18 cellular contexts compared by ENCODE assay signal in genomic region chr15:78778422-78778821, GRCh38. TPM values are rescaled to one million over a fixed set of nuclear protein-coding genes. Genes with fewer than 3 reads are reported as not detected.
"Had no signal": no experiment of that assay in that cellular context is flagged by ENCODE, and none has a peak within 500 bp of the region (broad histone marks: within the 10 kb centered on the region; RNA-seq: fewer than 3 reads in every experiment).

No MANE protein-coding gene starts in this region.

- H3K4me1 Mint-ChIP-seq: naive thymus-derived CD4-positive, alpha-beta T cell had no signal

- H3K9ac ChIP-seq: parathyroid adenoma, SK-N-SH had no signal

- H3K4me2 ChIP-seq: SK-N-SH had no signal

- H2AFZ ChIP-seq: parathyroid adenoma had no signal

- H3K36me3 ChIP-seq: cardiac muscle cell, neutrophil, suprapubic skin, transverse colon had no signal

- H3K79me2 ChIP-seq: parathyroid adenoma had no signal

- H3K27ac ChIP-seq: cardiac muscle cell, foreskin keratinocyte, neutrophil, parathyroid adenoma, suprapubic skin, transverse colon had no signal

- DNase-seq: activated CD4-positive, alpha-beta T cell treated with anti-CD3 and anti-CD28 coated beads for 1 hour; activated gamma-delta T cell treated with Interleukin-2 at 50 U/mL for 16 hours; amniotic stem cell; foreskin keratinocyte; islet precursor cell; mesenchymal stem cell; mucosa of descending colon; naive thymus-derived CD4-positive, alpha-beta T cell; SK-N-SH; stimulated activated CD4-positive, alpha-beta T cell treated with anti-CD3 and anti-CD28 coated beads, Interleukin-2, amount 100 ng/mL, for 24 hours; T-helper 9 cell; transverse colon had no signal

- H3K4me3 ChIP-seq: cardiac muscle cell, mucosa of descending colon, suprapubic skin, transverse colon had no signal

- H3K9me3 ChIP-seq: mucosa of descending colon, neutrophil, SK-N-SH, suprapubic skin, transverse colon had no signal

- H3K9me3 Mint-ChIP-seq: naive thymus-derived CD4-positive, alpha-beta T cell; stimulated activated naive CD8-positive, alpha-beta T cell treated with anti-CD3 and anti-CD28 coated beads, Interleukin-15, Interleukin-2, amounts not matched to agents 100 ng/mL and 50 ng/mL, for 24 hours had no signal

- H3K27ac Mint-ChIP-seq: activated naive CD8-positive, alpha-beta T cell; naive thymus-derived CD4-positive, alpha-beta T cell; stimulated activated naive CD8-positive, alpha-beta T cell treated with anti-CD3 and anti-CD28 coated beads, Interleukin-15, Interleukin-2, amounts not matched to agents 100 ng/mL and 50 ng/mL, for 24 hours had no signal

- H3K4me1 ChIP-seq: foreskin keratinocyte, parathyroid adenoma had no signal

- ATAC-seq: foreskin keratinocyte; mucosa of descending colon; naive thymus-derived CD4-positive, alpha-beta T cell had no signal

- H3K36me3 Mint-ChIP-seq: activated naive CD8-positive, alpha-beta T cell; naive thymus-derived CD4-positive, alpha-beta T cell had no signal

- H3K4me3 Mint-ChIP-seq: activated naive CD8-positive, alpha-beta T cell; naive thymus-derived CD4-positive, alpha-beta T cell; stimulated activated naive CD8-positive, alpha-beta T cell treated with anti-CD3 and anti-CD28 coated beads, Interleukin-15, Interleukin-2, amounts not matched to agents 100 ng/mL and 50 ng/mL, for 24 hours had no signal

- H3K27me3 Mint-ChIP-seq: stimulated activated naive CD8-positive, alpha-beta T cell treated with anti-CD3 and anti-CD28 coated beads, Interleukin-15, Interleukin-2, amounts not matched to agents 100 ng/mL and 50 ng/mL, for 24 hours had no signal

- H3K27me3 ChIP-seq: cardiac muscle cell, foreskin keratinocyte, suprapubic skin, transverse colon had no signal

RNA-seq across cellular contexts. Expression of gene ADAMTS7, which starts 32.8 kb away (rescaled TPM):
- polyA plus RNA-seq: naive thymus-derived CD4-positive, alpha-beta T cell had no signal
